ENCODE assay signal across 13 cellular contexts in the genomic region with DNA sequence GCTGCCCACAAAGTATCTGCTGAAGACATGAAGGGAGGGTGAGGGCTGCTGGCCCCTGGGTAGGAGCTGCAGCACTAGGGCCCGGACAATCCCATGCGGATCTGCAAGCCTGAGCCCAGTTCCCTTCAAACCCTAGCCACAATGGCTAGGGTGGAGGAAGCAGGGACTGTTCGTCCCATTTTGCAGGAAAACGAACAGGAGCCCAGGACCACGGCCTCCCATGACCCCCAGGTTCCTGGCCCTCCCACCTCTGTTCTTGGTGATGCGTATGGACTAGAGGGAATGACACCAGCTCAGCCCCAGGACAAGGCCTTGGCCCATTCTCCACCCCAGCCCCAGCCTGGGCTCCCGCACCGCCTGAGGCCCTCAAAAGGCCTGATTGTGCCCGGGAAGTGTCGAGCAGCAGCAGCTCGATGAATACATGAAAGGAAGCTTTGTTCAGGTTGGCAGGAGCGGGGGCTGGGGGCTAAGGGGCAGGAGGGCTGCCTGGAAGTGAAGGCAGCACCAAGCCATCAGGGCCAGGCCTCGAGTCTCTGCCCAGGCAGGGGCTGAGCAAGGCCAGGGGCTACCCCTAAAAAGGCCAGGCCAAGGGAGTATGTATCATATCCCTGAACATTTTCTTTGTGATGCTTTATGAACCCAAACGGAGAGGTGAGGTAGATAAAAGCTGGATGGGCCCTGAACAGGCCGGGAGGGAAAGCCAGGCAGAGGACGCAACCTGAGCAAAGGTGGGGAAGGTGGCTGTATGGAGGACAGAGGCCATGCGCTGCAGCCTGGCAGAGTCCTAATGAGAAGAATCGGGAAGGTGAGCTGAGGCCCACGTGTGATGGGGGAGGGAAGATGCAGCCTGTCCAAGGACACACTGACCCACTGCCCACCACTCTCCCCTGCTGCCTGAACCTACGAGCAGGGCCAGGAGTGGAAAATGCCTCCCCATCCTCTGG. TPM values are rescaled to one million over a fixed set of nuclear protein-coding genes. Genes with fewer than 3 reads are reported as not detected.
DNase-seq lines count a peak whose midpoint lies in the region; ATAC-seq and TF ChIP-seq lines count a peak whose summit lies in the region.
"Had no signal": no experiment of that assay in that cellular context is flagged by ENCODE, and none has a peak within 500 bp of the region (broad histone marks: within the 10 kb centered on the region; RNA-seq: fewer than 3 reads in every experiment).

No MANE protein-coding gene starts in this region.

- no peaks in the 10 kb centered on the region for H3K27me3 Mint-ChIP-seq in activated T-cell treated with anti-CD3 and anti-CD28 coated beads, Interleukin-2, amount 50 U/mL, for 24 hours
- no peaks in the 10 kb centered on the region for H3K27me3 Mint-ChIP-seq in activated naive CD8-positive, alpha-beta T cell treated with anti-CD3 and anti-CD28 coated beads, Interleukin-2, amount 10 ng/mL, durations not matched to agents 7 days and 5 days
- H3K27me3 Mint-ChIP-seq in stimulated activated memory B cell treated with anti-CD40 and anti-IgM and Interleukin-4, amounts not matched to agents 10 μg/mL and 1 μg/mL and 100 μg/mL, for 72 hours, result no peaks in the 10 kb centered on the region
- H3K27me3 Mint-ChIP-seq: activated naive CD4-positive, alpha-beta T cell treated with anti-CD3 and anti-CD28 coated beads, Interleukin-2, amount 50 U/mL, for 24 hours had no signal

- no peaks in the 10 kb centered on the region for H3K36me3 ChIP-seq in adrenal gland (replicated peaks in 1 of 2)
- H3K36me3 ChIP-seq: prostate gland had no signal

- no peak for ATAC-seq in activated naive CD8-positive, alpha-beta T cell treated with anti-CD3 and anti-CD28 coated beads, Interleukin-2, amount 10 ng/mL, durations not matched to agents 7 days and 5 days (ENCODE audit: low read depth)
- no peak for ATAC-seq in stimulated activated memory B cell treated with anti-CD40 and anti-IgM and Interleukin-4, amounts not matched to agents 10 μg/mL and 1 μg/mL and 100 μg/mL, for 72 hours
- ATAC-seq: activated CD4-positive, CD25-positive, alpha-beta regulatory T cell treated with anti-CD3 and anti-CD28 coated beads, Interleukin-2, amount 50 U/mL, for 24 hours had no signal

- H3K4me1 Mint-ChIP-seq in activated T-cell treated with anti-CD3 and anti-CD28 coated beads, Interleukin-2, amount 50 U/mL, for 24 hours (ENCODE audit: low read depth), result peaks cover 86% of the 10 kb centered on the region
- H3K4me1 Mint-ChIP-seq in activated naive CD8-positive, alpha-beta T cell treated with anti-CD3 and anti-CD28 coated beads, Interleukin-2, amount 10 ng/mL, durations not matched to agents 7 days and 5 days, result peaks cover 30% of the 10 kb centered on the region
- H3K4me1 Mint-ChIP-seq in stimulated activated memory B cell treated with anti-CD40 and anti-IgM and Interleukin-4, amounts not matched to agents 10 μg/mL and 1 μg/mL and 100 μg/mL, for 72 hours, result peaks cover 100% of the 10 kb centered on the region

- POLR2A ChIA-PET in activated naive CD8-positive, alpha-beta T cell treated with anti-CD3 and anti-CD28 coated beads, Interleukin-2, amount 10 ng/mL, durations not matched to agents 7 days and 5 days (lab: Charles Lee), result interaction anchor here (1.9 kb wide), 1 partner anchor 11 kb away, joined by 10 read pairs; the partner anchor contains the start of gene SEMA7A

- no peak for DNase-seq in activated T-cell treated with anti-CD3 and anti-CD28 coated beads, Interleukin-2, amount 50 U/mL, for 24 hours
- DNase-seq in activated T-cell treated with anti-CD3 and anti-CD28 coated beads for 4 hours, result no peak
- no peak for DNase-seq in activated naive CD8-positive, alpha-beta T cell treated with anti-CD3 and anti-CD28 coated beads, Interleukin-2, amount 10 ng/mL, durations not matched to agents 7 days and 5 days
- peak; percentile 79 for DNase-seq in islet precursor cell
- no peak for DNase-seq in A172 (ENCODE audit: low spot score)
- DNase-seq in dermis blood vessel endothelial cell, result no peak
- no peak for DNase-seq in adrenal gland
- DNase-seq: ACHN, NCI-H1930 had no signal

- WGBS in adrenal gland, 4 donors, result 91 to 94% (median 93%) methylated on average over 18 to 20 of the region's 20 CpGs

- TF ChIP-seq POLR2A in adrenal gland (IDR thresholded peaks at IDR 0.05), result no peak

- H3K27me3 ChIP-seq in adrenal gland, result no peaks in the 10 kb centered on the region

- H3K4me3 Mint-ChIP-seq in activated T-cell treated with anti-CD3 and anti-CD28 coated beads, Interleukin-2, amount 50 U/mL, for 24 hours, result no peak overlapping the region
- no peak overlapping the region for H3K4me3 Mint-ChIP-seq in activated naive CD8-positive, alpha-beta T cell treated with anti-CD3 and anti-CD28 coated beads, Interleukin-2, amount 10 ng/mL, durations not matched to agents 7 days and 5 days
- H3K4me3 Mint-ChIP-seq in stimulated activated memory B cell treated with anti-CD40 and anti-IgM and Interleukin-4, amounts not matched to agents 10 μg/mL and 1 μg/mL and 100 μg/mL, for 72 hours, result peak overlapping the region; percentile 94
- H3K4me3 Mint-ChIP-seq: activated naive CD4-positive, alpha-beta T cell treated with anti-CD3 and anti-CD28 coated beads, Interleukin-2, amount 50 U/mL, for 24 hours had no signal

- intact Hi-C loops in adrenal gland (cut with DNase I), result no loop called here

- H3K9me3 ChIP-seq in adrenal gland (replicated peaks in 1 of 3), result no peaks in the 10 kb centered on the region
- H3K9me3 ChIP-seq: prostate gland had no signal

- H3K4me3 ChIP-seq in adrenal gland, result no peak overlapping the region
- H3K4me3 ChIP-seq: prostate gland had no signal

- H3K36me3 Mint-ChIP-seq in activated T-cell treated with anti-CD3 and anti-CD28 coated beads, Interleukin-2, amount 50 U/mL, for 24 hours (ENCODE audit: low read depth), result peaks cover 94% of the 10 kb centered on the region
- peaks cover 4% of the 10 kb centered on the region for H3K36me3 Mint-ChIP-seq in activated naive CD8-positive, alpha-beta T cell treated with anti-CD3 and anti-CD28 coated beads, Interleukin-2, amount 10 ng/mL, durations not matched to agents 7 days and 5 days
- peaks cover 95% of the 10 kb centered on the region for H3K36me3 Mint-ChIP-seq in stimulated activated memory B cell treated with anti-CD40 and anti-IgM and Interleukin-4, amounts not matched to agents 10 μg/mL and 1 μg/mL and 100 μg/mL, for 72 hours

- peaks cover 6 to 32% of the 10 kb centered on the region in 2 donors for H3K4me1 ChIP-seq in adrenal gland (replicated peaks in 1 of 2)
- H3K4me1 ChIP-seq: prostate gland had no signal

- H3K27ac ChIP-seq in adrenal gland, result peak overlapping the region in 1 of 5 donors; percentile 84
- H3K27ac ChIP-seq: prostate gland had no signal

- peak overlapping the region; percentile 88 for H3K27ac Mint-ChIP-seq in activated T-cell treated with anti-CD3 and anti-CD28 coated beads, Interleukin-2, amount 50 U/mL, for 24 hours
- peak overlapping the region; percentile 57 for H3K27ac Mint-ChIP-seq in activated naive CD8-positive, alpha-beta T cell treated with anti-CD3 and anti-CD28 coated beads, Interleukin-2, amount 10 ng/mL, durations not matched to agents 7 days and 5 days
- H3K27ac Mint-ChIP-seq in stimulated activated memory B cell treated with anti-CD40 and anti-IgM and Interleukin-4, amounts not matched to agents 10 μg/mL and 1 μg/mL and 100 μg/mL, for 72 hours, result peak overlapping the region; percentile 94

- no peak for TF ChIP-seq CTCF in adrenal gland (IDR thresholded peaks at IDR 0.05)

- no peaks in the 10 kb centered on the region for H3K9me3 Mint-ChIP-seq in activated T-cell treated with anti-CD3 and anti-CD28 coated beads, Interleukin-2, amount 50 U/mL, for 24 hours
- no peaks in the 10 kb centered on the region for H3K9me3 Mint-ChIP-seq in activated naive CD8-positive, alpha-beta T cell treated with anti-CD3 and anti-CD28 coated beads, Interleukin-2, amount 10 ng/mL, durations not matched to agents 7 days and 5 days
- no peaks in the 10 kb centered on the region for H3K9me3 Mint-ChIP-seq in stimulated activated memory B cell treated with anti-CD40 and anti-IgM and Interleukin-4, amounts not matched to agents 10 μg/mL and 1 μg/mL and 100 μg/mL, for 72 hours
- H3K9me3 Mint-ChIP-seq: activated naive CD4-positive, alpha-beta T cell treated with anti-CD3 and anti-CD28 coated beads, Interleukin-2, amount 50 U/mL, for 24 hours had no signal

RNA-seq across cellular contexts. Expression of gene SEMA7A, which starts 12.2 kb away (rescaled TPM):
- 10 to 100 TPM; 15.2 to 15.8 TPM for total RNA-seq in activated naive CD8-positive, alpha-beta T cell treated with anti-CD3 and anti-CD28 coated beads, Interleukin-2, amount 10 ng/mL, durations not matched to agents 7 days and 5 days
- 12.6 and 14.3 TPM in 2 replicates for total RNA-seq in A172 (2014; rRNA removed; shearing (Covaris generic))
- 0.51 and 2.2 TPM in 2 replicates for total RNA-seq in dermis blood vessel endothelial cell
- total RNA-seq in adrenal gland, result 1 to 10 TPM; 1.3 to 6.6 (median 3.4) TPM
- polyA plus RNA-seq in adrenal gland, result 1 to 10 TPM; 2.9 to 5.0 (median 3.9) TPM

RNA-seq across cellular contexts. Expression of gene UBL7, which starts 39.4 kb away (rescaled TPM):
- 10 to 100 TPM; 55.3 to 63.2 TPM for total RNA-seq in activated naive CD8-positive, alpha-beta T cell treated with anti-CD3 and anti-CD28 coated beads, Interleukin-2, amount 10 ng/mL, durations not matched to agents 7 days and 5 days
- total RNA-seq in A172 (2014; rRNA removed; shearing (Covaris generic)), result 102 and 137 TPM in 2 replicates
- total RNA-seq in dermis blood vessel endothelial cell (36.4 and 43.1 TPM in 2 replicates), adrenal gland (10 to 100 TPM; 47.7 to 85.0 (median 59.2) TPM)
- 10 to 100 TPM; 16.0 to 46.1 (median 31.2) TPM for polyA plus RNA-seq in adrenal gland

RNA-seq across cellular contexts. Expression of gene CYP11A1, which starts 54.1 kb away (rescaled TPM):
- total RNA-seq in activated naive CD8-positive, alpha-beta T cell treated with anti-CD3 and anti-CD28 coated beads, Interleukin-2, amount 10 ng/mL, durations not matched to agents 7 days and 5 days, result not detected
- total RNA-seq in A172 (2014; rRNA removed; shearing (Covaris generic)), result 1.2 TPM in 1 of 2 replicates, not detected in the other
- not detected in 2 replicates for total RNA-seq in dermis blood vessel endothelial cell
- total RNA-seq in adrenal gland, result 1,000 to 10,000 TPM in 6 of 8 donors, 100 to 1,000 TPM in 2; 635 to 3,326 (median 1,366) TPM
- 1,000 to 10,000 TPM in 1 of 3 donors, 100 to 1,000 TPM in 2; 233 to 4,804 (median 738) TPM for polyA plus RNA-seq in adrenal gland

Comparison
In these comparisons a context has a peak if more than half of its experiments do, and no peak if none do; other contexts are left out.
1. RNA of gene CYP11A1, which starts 54.1 kb away (total RNA-seq): 635 to 3,326 TPM in adrenal gland; 1.2 TPM in A172, not detected in activated naive CD8-positive, alpha-beta T cell treated with anti-CD3 and anti-CD28 coated beads, Interleukin-2, amount 10 ng/mL, durations not matched to agents 7 days and 5 days and not detected in dermis blood vessel endothelial cell; every median in the first group is over 100 times any median in the second.
2. Peak in every context shown above with its lines, with median percentiles within 50 percentile points of each other: H3K27ac Mint-ChIP-seq.